24 cellular contexts compared by ENCODE assay signal in the genomic region with DNA sequence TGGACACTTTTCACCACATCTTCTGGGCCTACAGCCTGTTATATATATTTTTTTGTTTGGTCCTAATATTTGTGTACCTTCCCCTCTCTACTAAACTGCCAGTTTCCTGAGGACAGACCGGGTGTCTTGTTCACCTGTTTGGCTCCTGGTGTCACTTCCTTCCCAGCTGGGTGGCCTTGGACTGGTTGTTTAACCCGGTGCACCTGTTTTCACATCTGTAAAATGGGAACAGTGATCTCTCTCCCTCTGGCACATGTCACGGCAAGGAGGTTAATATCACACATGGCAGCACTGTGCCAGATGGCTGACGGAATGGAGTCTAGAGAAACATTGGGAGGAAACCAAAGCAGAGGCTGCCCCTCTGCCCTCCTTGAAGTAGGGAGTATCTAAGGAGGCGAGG.
DNase-seq lines count a peak whose midpoint lies in the region; ATAC-seq and TF ChIP-seq lines count a peak whose summit lies in the region.
"Had no signal": no experiment of that assay in that cellular context is flagged by ENCODE, and none has a peak within 500 bp of the region (broad histone marks: within the 10 kb centered on the region; RNA-seq: fewer than 3 reads in every experiment).

No MANE protein-coding gene starts in this region.

- dilution Hi-C loops in IMR-90 (cut with HindIII; ENCODE audit: low sequenced_read_pairs, unreplicated experiment), result no loop called here

- H3K9me3 Mint-ChIP-seq in CD8-positive, alpha-beta memory T cell, result no peaks in the 10 kb centered on the region
- no peaks in the 10 kb centered on the region for H3K9me3 Mint-ChIP-seq in brain
- no peaks in the 10 kb centered on the region for H3K9me3 Mint-ChIP-seq in stimulated activated effector memory CD8-positive, alpha-beta T cell treated with anti-CD3 and anti-CD28 coated beads, Interleukin-12 subunit alpha, Interleukin-12 subunit beta, amount 100 ng/mL, for 72 hours
- no peaks in the 10 kb centered on the region for H3K9me3 Mint-ChIP-seq in Calu3 (ENCODE audit: low read depth, unreplicated experiment)
- no peaks in the 10 kb centered on the region for H3K9me3 Mint-ChIP-seq in activated T-cell treated with anti-CD3 and anti-CD28 coated beads, Interleukin-2, amount 50 U/mL, for 24 hours

- no peak overlapping the region for H2AK9ac ChIP-seq in IMR-90 (replicated peaks; ENCODE audit: low read depth, low read length, poor library complexity)

- H4K5ac ChIP-seq in IMR-90 (ENCODE audit: low read depth, low read length), result no peak overlapping the region

- DNase-seq in CD8-positive, alpha-beta memory T cell, result no peak
- DNase-seq in IMR-90 (no peak), GM13976 (ENCODE audit: low spot score) (no peak), Calu3 (no peak), spleen (no peak)
- no peak for DNase-seq in stimulated activated effector memory CD8-positive, alpha-beta T cell treated with anti-CD3 and anti-CD28 coated beads, Interleukin-12 subunit alpha, Interleukin-12 subunit beta, amount 100 ng/mL, for 72 hours (ENCODE audit: low spot score in 2 of 2)
- DNase-seq in activated T-cell treated with anti-CD3 and anti-CD28 coated beads, Interleukin-2, amount 50 U/mL, for 24 hours, result no peak
- DNase-seq: DMS79, EL, GDM1, HCEC 1CT, NCI-H1105, NCI-H1436 treated with DMSO at 0.1 percent for 48 hours, NCI-H187 treated with DMSO at 0.1 percent for 48 hours, NCI-H524 treated with DMSO at 0.1 percent for 48 hours, NCI-H774, PC-9, Right ventricle myocardium superior had no signal

- no peak overlapping the region for H2BK15ac ChIP-seq in IMR-90 (ENCODE audit: low read depth, low read length)

- peak overlapping the region in 7 of 8 donors; percentile 25 to 96 (median 78) for H3K27ac Mint-ChIP-seq in CD8-positive, alpha-beta memory T cell
- H3K27ac Mint-ChIP-seq in brain (peak overlapping the region in 3 of 5 experiments; percentile 42 to 75 (median 50)), Calu3 (ENCODE audit: unreplicated experiment) (no peak overlapping the region)
- H3K27ac Mint-ChIP-seq in stimulated activated effector memory CD8-positive, alpha-beta T cell treated with anti-CD3 and anti-CD28 coated beads, Interleukin-12 subunit alpha, Interleukin-12 subunit beta, amount 100 ng/mL, for 72 hours, result peak overlapping the region; percentile 81
- H3K27ac Mint-ChIP-seq in activated T-cell treated with anti-CD3 and anti-CD28 coated beads, Interleukin-2, amount 50 U/mL, for 24 hours, result no peak overlapping the region
- H3K27ac Mint-ChIP-seq: B cell, CD14-positive monocyte had no signal

- no peaks in the 10 kb centered on the region for H3K36me3 ChIP-seq in CD8-positive, alpha-beta memory T cell (ENCODE audit: insufficient read depth, low read length)
- H3K36me3 ChIP-seq in IMR-90 (ENCODE audit: control insufficient read depth, insufficient read depth, low read length) (no peaks in the 10 kb centered on the region), spleen (no peaks in the 10 kb centered on the region)
- H3K36me3 ChIP-seq: SJSA1 had no signal

- no peak for TF ChIP-seq CTCF in IMR-90 (conservative IDR thresholded peaks at IDR 0.05; ENCODE audit: low read depth, low read length)
- no peak for TF ChIP-seq CTCF in brain (conservative IDR thresholded peaks at IDR 0.05)
- no peak for TF ChIP-seq CTCF in GM13976 (IDR thresholded peaks at IDR 0.05; ENCODE audit: borderline replicate concordance, control extremely low read depth, extremely low read depth, insufficient read depth, missing control alignments)
- no peak for TF ChIP-seq CTCF in Calu3 (IDR thresholded peaks at IDR 0.05; ENCODE audit: unreplicated experiment)
- TF ChIP-seq CTCF in spleen (IDR thresholded peaks at IDR 0.05 in 8 of 11, conservative IDR thresholded peaks at IDR 0.05 in 3 of 11), result no peak

- in situ Hi-C loops in IMR-90 (cut with MboI; ENCODE audit: low sequenced_read_pairs), result no loop called here
- in situ Hi-C loops in GM13976 (cut with MboI; ENCODE audit: low sequenced_read_pairs, unreplicated experiment), result loop anchor here (25.0 kb wide), 1 partner anchor 256 kb away; no protein-coding TSS in a partner anchor

- no TSS peak for BruUV-seq in IMR-90 (replicated peaks; lab: Mats Ljungman, UMichigan)
- no TSS peak for BruUV-seq in Calu3 (replicated peaks; lab: Mats Ljungman, UMichigan)

- H4K20me1 ChIP-seq in IMR-90 (ENCODE audit: insufficient read depth, low read length), result peaks cover 18% of the 10 kb centered on the region; the same call in 1 of the 2 replicates

- peaks cover 34 to 40% (median 38%) of the 10 kb centered on the region in 3 donors for H3K4me1 Mint-ChIP-seq in CD8-positive, alpha-beta memory T cell
- H3K4me1 Mint-ChIP-seq in brain (peaks cover 89% of the 10 kb centered on the region), Calu3 (ENCODE audit: low read depth, unreplicated experiment) (peaks cover 30% of the 10 kb centered on the region)
- H3K4me1 Mint-ChIP-seq in stimulated activated effector memory CD8-positive, alpha-beta T cell treated with anti-CD3 and anti-CD28 coated beads, Interleukin-12 subunit alpha, Interleukin-12 subunit beta, amount 100 ng/mL, for 72 hours, result peaks cover 60% of the 10 kb centered on the region
- peaks cover 4% of the 10 kb centered on the region for H3K4me1 Mint-ChIP-seq in activated T-cell treated with anti-CD3 and anti-CD28 coated beads, Interleukin-2, amount 50 U/mL, for 24 hours (ENCODE audit: low read depth)

- peaks cover 44 to 91% of the 10 kb centered on the region in 2 experiments for H3K79me1 ChIP-seq in IMR-90 (ENCODE audit: low read depth in 1 of 2, low read length in 2 of 2)

- H3K4me3 Mint-ChIP-seq in CD8-positive, alpha-beta memory T cell, result peak overlapping the region in 2 of 7 donors; percentile 13 to 41
- H3K4me3 Mint-ChIP-seq in brain (no peak overlapping the region), Calu3 (ENCODE audit: low read depth, unreplicated experiment) (no peak overlapping the region)
- H3K4me3 Mint-ChIP-seq in stimulated activated effector memory CD8-positive, alpha-beta T cell treated with anti-CD3 and anti-CD28 coated beads, Interleukin-12 subunit alpha, Interleukin-12 subunit beta, amount 100 ng/mL, for 72 hours, result no peak overlapping the region
- H3K4me3 Mint-ChIP-seq in activated T-cell treated with anti-CD3 and anti-CD28 coated beads, Interleukin-2, amount 50 U/mL, for 24 hours, result no peak overlapping the region
- H3K4me3 Mint-ChIP-seq: B cell, CD14-positive monocyte had no signal

- peaks cover 3% of the 10 kb centered on the region for H3K9me1 ChIP-seq in IMR-90 (ENCODE audit: insufficient read depth, low read length)

- no peak overlapping the region for H3K56ac ChIP-seq in IMR-90 (ENCODE audit: extremely low read depth, insufficient read depth, low read length)

- H3K4me1 ChIP-seq in CD8-positive, alpha-beta memory T cell (ENCODE audit: insufficient read depth, low read length), result peaks cover 19% of the 10 kb centered on the region
- peaks cover 22% of the 10 kb centered on the region for H3K4me1 ChIP-seq in IMR-90 (ENCODE audit: control insufficient read depth, insufficient read depth, low read length)
- H3K4me1 ChIP-seq in spleen, result peaks cover 10 to 70% (median 46%) of the 10 kb centered on the region in 6 donors
- H3K4me1 ChIP-seq: SJSA1 had no signal

- no peaks in the 10 kb centered on the region for H3K36me3 Mint-ChIP-seq in CD8-positive, alpha-beta memory T cell
- H3K36me3 Mint-ChIP-seq in brain (no peaks in the 10 kb centered on the region), Calu3 (ENCODE audit: insufficient read depth, unreplicated experiment) (peaks cover 13% of the 10 kb centered on the region)
- H3K36me3 Mint-ChIP-seq in stimulated activated effector memory CD8-positive, alpha-beta T cell treated with anti-CD3 and anti-CD28 coated beads, Interleukin-12 subunit alpha, Interleukin-12 subunit beta, amount 100 ng/mL, for 72 hours, result no peaks in the 10 kb centered on the region
- H3K36me3 Mint-ChIP-seq in activated T-cell treated with anti-CD3 and anti-CD28 coated beads, Interleukin-2, amount 50 U/mL, for 24 hours (ENCODE audit: low read depth), result no peaks in the 10 kb centered on the region
- H3K36me3 Mint-ChIP-seq: CD14-positive monocyte had no signal

- ATAC-seq in IMR-90 (ENCODE audit: low read depth), result no peak
- ATAC-seq in stimulated activated effector memory CD8-positive, alpha-beta T cell treated with anti-CD3 and anti-CD28 coated beads, Interleukin-12 subunit alpha, Interleukin-12 subunit beta, amount 100 ng/mL, for 72 hours, result no peak
- ATAC-seq: GM12878, K562 had no signal

- no peak overlapping the region for H2BK20ac ChIP-seq in IMR-90 (ENCODE audit: low read depth, low read length)

- TF ChIP-seq POLR2A in IMR-90 (IDR thresholded peaks at IDR 0.05; ENCODE audit: low read depth, low read length), result no peak
- no peak for TF ChIP-seq POLR2A in spleen (IDR thresholded peaks at IDR 0.05)

- H3K23ac ChIP-seq in IMR-90 (ENCODE audit: low read depth, low read length), result no peak overlapping the region

- H2BK120ac ChIP-seq in IMR-90 (ENCODE audit: low read depth, low read length), result no peak overlapping the region

- POLR2A ChIA-PET in CD8-positive, alpha-beta memory T cell (lab: Charles Lee), result no interaction called here
- POLR2A ChIA-PET in IMR-90 (lab: Charles Lee; ENCODE audit: unreplicated experiment), result no interaction called here

- TF ChIP-seq RAD21 in IMR-90 (IDR thresholded peaks at IDR 0.05; ENCODE audit: low read length), result no peak

- H3K4me2 ChIP-seq in IMR-90 (ENCODE audit: low read depth, low read length), result no peak overlapping the region
- H3K4me2 ChIP-seq: PC-9 had no signal

- no peaks in the 10 kb centered on the region for H3K27me3 ChIP-seq in CD8-positive, alpha-beta memory T cell (ENCODE audit: insufficient read depth, low read length, poor library complexity, severe bottlenecking)
- H3K27me3 ChIP-seq in IMR-90 (ENCODE audit: control insufficient read depth, insufficient read depth, low read length), result no peaks in the 10 kb centered on the region
- peaks cover 0 to 14% (median 0%) of the 10 kb centered on the region in 7 donors for H3K27me3 ChIP-seq in spleen (replicated peaks in 1 of 7)
- H3K27me3 ChIP-seq: SJSA1 had no signal

- no peak overlapping the region for H3K4me3 ChIP-seq in CD8-positive, alpha-beta memory T cell (ENCODE audit: low read length)
- H3K4me3 ChIP-seq in IMR-90 (ENCODE audit: insufficient read depth, low read depth, low read length), result no peak overlapping the region
- no peak overlapping the region for H3K4me3 ChIP-seq in spleen
- H3K4me3 ChIP-seq: GM12878, K562, PC-9, SJSA1 had no signal

- no peak overlapping the region for H2BK5ac ChIP-seq in IMR-90 (ENCODE audit: low read depth, low read length, poor library complexity, severe bottlenecking)

- no peak overlapping the region for H3K14ac ChIP-seq in IMR-90 (replicated peaks; ENCODE audit: low read depth, low read length)

- 100% methylated on average over 1 of the region's 5 CpGs; no CpG with 5 or more reads in 1 of the 2 experiments for WGBS in IMR-90 (ENCODE audit: extremely low coverage in 2 of 2, insufficient read length in 1 of 2), 2 experiments
- WGBS in spleen, 5 donors, result 69 to 81% (median 74%) methylated on average over 5 of the region's 5 CpGs

- H4K8ac ChIP-seq in IMR-90 (ENCODE audit: low read depth in 2 of 2, low read length in 2 of 2), result no peak overlapping the region

- H3K4ac ChIP-seq in IMR-90 (ENCODE audit: low read depth, low read length), result no peak overlapping the region

- no peaks in the 10 kb centered on the region for H3K9me3 ChIP-seq in CD8-positive, alpha-beta memory T cell (ENCODE audit: low read length)
- H3K9me3 ChIP-seq in IMR-90 (ENCODE audit: control insufficient read depth, insufficient read depth, low read length), result no peaks in the 10 kb centered on the region
- H3K9me3 ChIP-seq in spleen, result no peaks in the 10 kb centered on the region
- H3K9me3 ChIP-seq: SJSA1 had no signal

- CTCF ChIA-PET in CD8-positive, alpha-beta memory T cell (lab: Charles Lee), result no interaction called here
- CTCF ChIA-PET in IMR-90 (lab: Yijun Ruan, JAX) (no interaction called here), Calu3 (lab: Charles Lee) (no interaction called here)

- no peak overlapping the region for H3K18ac ChIP-seq in IMR-90 (ENCODE audit: low read depth, low read length)

- no peak overlapping the region for H4K91ac ChIP-seq in IMR-90 (ENCODE audit: insufficient read depth, low read depth, low read length)

- H2AK5ac ChIP-seq in IMR-90 (ENCODE audit: low read depth, low read length), result peak overlapping the region; percentile 11; the same call in 1 of the 2 replicates

- H3K27ac ChIP-seq in CD8-positive, alpha-beta memory T cell (ENCODE audit: low read depth, low read length), result no peak overlapping the region
- H3K27ac ChIP-seq in IMR-90 (ENCODE audit: insufficient read depth, low read length) (no peak overlapping the region), spleen (peak overlapping the region in 4 of 8 donors; percentile 51 to 85 (median 75))
- H3K27ac ChIP-seq: PC-9, SJSA1 had no signal

- no peak overlapping the region for H2AFZ ChIP-seq in IMR-90 (replicated peaks; ENCODE audit: low read length, poor library complexity)
- H2AFZ ChIP-seq: PC-9 had no signal

- peaks cover 3 to 15% of the 10 kb centered on the region in 2 donors for H3K27me3 Mint-ChIP-seq in CD8-positive, alpha-beta memory T cell
- peaks cover 6% of the 10 kb centered on the region for H3K27me3 Mint-ChIP-seq in brain
- no peaks in the 10 kb centered on the region for H3K27me3 Mint-ChIP-seq in Calu3 (ENCODE audit: unreplicated experiment)
- peaks cover 32% of the 10 kb centered on the region for H3K27me3 Mint-ChIP-seq in activated T-cell treated with anti-CD3 and anti-CD28 coated beads, Interleukin-2, amount 50 U/mL, for 24 hours

- H3K9ac ChIP-seq in IMR-90 (ENCODE audit: low read depth, low read length), result no peak overlapping the region

- intact Hi-C loops in IMR-90 (cut with micrococcal nuclease), result no loop called here
- intact Hi-C loops in Calu3 (cut with micrococcal nuclease; ENCODE audit: unreplicated experiment), result no loop called here
- intact Hi-C loops in spleen (cut with DNase I; ENCODE audit: low total_unique reads), result no loop called here

Comparison
In these comparisons a context has a peak if more than half of its experiments do, and no peak if none do; other contexts are left out.
1. H3K27ac Mint-ChIP-seq: peak in CD8-positive, alpha-beta memory T cell (7 of 8), brain (3 of 5) and stimulated activated effector memory CD8-positive, alpha-beta T cell treated with anti-CD3 and anti-CD28 coated beads, Interleukin-12 subunit alpha, Interleukin-12 subunit beta, amount 100 ng/mL, for 72 hours (single experiment); none in Calu3 (single experiment) and activated T-cell treated with anti-CD3 and anti-CD28 coated beads, Interleukin-2, amount 50 U/mL, for 24 hours (single experiment).